8 cellular contexts compared by ENCODE assay signal in the genomic region with DNA sequence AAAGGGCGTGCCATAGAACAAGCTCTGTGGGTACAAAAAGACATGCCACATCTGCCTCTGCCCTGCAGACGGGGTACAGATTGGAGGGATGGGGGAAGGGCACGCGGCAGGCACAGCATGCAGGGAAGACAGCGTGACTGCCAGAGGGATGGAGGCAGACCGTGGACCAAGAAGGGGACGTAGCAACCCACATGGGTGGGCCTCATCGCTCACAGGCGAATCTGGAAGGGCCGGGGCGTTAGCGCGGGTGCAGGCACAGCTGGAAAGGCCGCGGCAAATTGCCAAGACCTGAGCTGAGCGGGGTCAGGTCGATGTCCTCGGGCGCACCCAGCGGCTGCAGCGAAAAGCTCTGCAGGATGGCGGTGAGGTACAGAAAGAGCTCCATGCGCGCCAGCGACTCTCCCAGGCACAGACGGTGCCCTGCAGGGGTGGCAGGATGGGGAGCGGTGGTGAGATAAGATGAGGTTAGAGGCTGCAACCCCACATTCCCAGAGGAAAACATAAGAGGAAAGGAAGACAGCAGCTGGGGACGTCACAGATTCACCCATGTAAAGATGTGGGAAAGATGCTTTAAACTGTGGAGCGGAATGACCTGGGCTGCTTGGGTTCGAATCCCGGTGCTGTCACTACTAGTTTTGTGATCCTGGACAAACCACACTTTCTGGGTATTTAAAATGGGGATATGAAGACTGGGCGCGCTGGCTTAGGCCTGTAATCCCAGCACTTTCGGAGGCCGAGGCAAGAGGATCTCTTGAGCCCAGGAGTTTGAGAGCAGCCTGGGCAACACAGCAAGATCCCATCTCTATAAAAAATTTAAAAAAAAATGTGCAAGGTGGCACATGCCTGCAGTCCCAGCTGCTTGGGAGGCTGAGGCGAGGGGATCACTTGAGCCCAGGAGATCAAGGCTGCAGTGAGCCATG. TPM values are rescaled to one million over a fixed set of nuclear protein-coding genes. Genes with fewer than 3 reads are reported as not detected.
DNase-seq lines count a peak whose midpoint lies in the region; ATAC-seq and TF ChIP-seq lines count a peak whose summit lies in the region.
"Not testable (repeated sequence)": the region's sequence is repeated elsewhere in the genome, so short reads cannot be mapped to it uniquely, and the experiment has no call there.

No MANE protein-coding gene starts in this region.

- peak; percentile 28; the same call in 1 of the 2 replicates for TF ChIP-seq RAD21 in Ishikawa (IDR thresholded peaks at IDR 0.05; ENCODE audit: low read depth)

- not testable (repeated sequence) for H3K4me1 ChIP-seq in RWPE2 (ENCODE audit: insufficient read depth, poor library complexity, severe bottlenecking)
- peaks cover 6 to 38% of the 10 kb centered on the region in 2 donors for H3K4me1 ChIP-seq in left lung

- ATAC-seq in RWPE2 (ENCODE audit: low read depth) (peak; percentile 71), left lung (peak; percentile 89)
- peak; percentile 96 to 97 for ATAC-seq in activated T-cell treated with anti-CD3 and anti-CD28 coated beads, Interleukin-2, amount 50 U/mL, for 4 hours

- H3K27me3 ChIP-seq in RWPE2 (ENCODE audit: insufficient read depth, poor library complexity, severe bottlenecking); dorsolateral prefrontal cortex; left lung: not testable (repeated sequence)

- H3K9me3 ChIP-seq in RWPE2 (ENCODE audit: severe bottlenecking); left lung: not testable (repeated sequence)

- intact Hi-C loops in dorsolateral prefrontal cortex (cut with DNase I), result loop anchor here (2.0 to 5.0 kb wide), 2 partner anchors 156 kb away; no protein-coding TSS in a partner anchor
- intact Hi-C loops in left lung (cut with DNase I), result loop anchor here in 1 of 2 donors (5.0 kb wide), 1 partner anchor 156 kb away; no protein-coding TSS in a partner anchor

- not testable (repeated sequence) for H3K36me3 ChIP-seq in RWPE2 (ENCODE audit: low read depth); left lung

- TF ChIP-seq EP300 in Ishikawa (IDR thresholded peaks at IDR 0.05; ENCODE audit: borderline replicate concordance), result not testable (repeated sequence)

- H3K36me3 Mint-ChIP-seq in activated T-cell treated with anti-CD3 and anti-CD28 coated beads, Interleukin-2, amount 50 U/mL, for 4 hours (ENCODE audit: insufficient read depth); type B pancreatic cell: not testable (repeated sequence)

- H3K27me3 Mint-ChIP-seq in activated T-cell treated with anti-CD3 and anti-CD28 coated beads, Interleukin-2, amount 50 U/mL, for 4 hours (ENCODE audit: low read depth), result not testable (repeated sequence)
- peaks cover 15% of the 10 kb centered on the region for H3K27me3 Mint-ChIP-seq in type B pancreatic cell

- H3K27ac ChIP-seq in RWPE2 (ENCODE audit: poor library complexity, severe bottlenecking), result not testable (repeated sequence)
- peak overlapping the region in 57 of 59 donors; percentile 48 to 94 (median 81) for H3K27ac ChIP-seq in dorsolateral prefrontal cortex
- peak overlapping the region in 1 of 2 donors; percentile 48 for H3K27ac ChIP-seq in left lung

- TF ChIP-seq CTCF in GM10266 (IDR thresholded peaks at IDR 0.05; ENCODE audit: control insufficient read depth, insufficient read depth, low read depth, missing control alignments), result peak; percentile 28
- peak; percentile 31 for TF ChIP-seq CTCF in RWPE2 (IDR thresholded peaks at IDR 0.05; ENCODE audit: poor library complexity, severe bottlenecking)
- peak in 53 of 56 donors; percentile 9 to 68 (median 48) for TF ChIP-seq CTCF in dorsolateral prefrontal cortex (IDR thresholded peaks at IDR 0.05 in 54 of 56, conservative IDR thresholded peaks at IDR 0.05 in 2 of 56; ENCODE audit: low read depth in 1 of 56, partially characterized antibody in 56 of 56)
- peak in 1 of 2 donors; percentile 17 for TF ChIP-seq CTCF in left lung (IDR thresholded peaks at IDR 0.05)
- peak; percentile 58 for TF ChIP-seq CTCF in type B pancreatic cell (conservative IDR thresholded peaks at IDR 0.05)

- H3K9me3 Mint-ChIP-seq in activated T-cell treated with anti-CD3 and anti-CD28 coated beads, Interleukin-2, amount 50 U/mL, for 4 hours; type B pancreatic cell: not testable (repeated sequence)

- DNase-seq in GM10266 (ENCODE audit: extremely low spot score); RWPE2 (ENCODE audit: low spot score); skeletal muscle cell (ENCODE audit: low read depth); type B pancreatic cell (ENCODE audit: extremely low spot score, unreplicated experiment): not testable (repeated sequence)
- peak; percentile 78 for DNase-seq in activated T-cell treated with anti-CD3 and anti-CD28 coated beads, Interleukin-2, amount 50 U/mL, for 4 hours
- DNase-seq in dorsolateral prefrontal cortex (peak in 8 of 10 donors; percentile 56 to 81 (median 64)), left lung (peak; percentile 84 to 89)

- H3K4me1 Mint-ChIP-seq in activated T-cell treated with anti-CD3 and anti-CD28 coated beads, Interleukin-2, amount 50 U/mL, for 4 hours (ENCODE audit: low read depth), result peaks cover 35% of the 10 kb centered on the region
- H3K4me1 Mint-ChIP-seq in type B pancreatic cell (ENCODE audit: unreplicated experiment), result peaks cover 35% of the 10 kb centered on the region

- peak overlapping the region; percentile 70 for H3K4me3 Mint-ChIP-seq in activated T-cell treated with anti-CD3 and anti-CD28 coated beads, Interleukin-2, amount 50 U/mL, for 4 hours
- peak overlapping the region; percentile 63 for H3K4me3 Mint-ChIP-seq in type B pancreatic cell

- H3K4me3 ChIP-seq in RWPE2 (ENCODE audit: severe bottlenecking), result not testable (repeated sequence)
- H3K4me3 ChIP-seq in dorsolateral prefrontal cortex, result peak overlapping the region; percentile 21 to 70 (median 48)
- peak overlapping the region in 1 of 2 donors; percentile 20 for H3K4me3 ChIP-seq in left lung
- H3K4me3 ChIP-seq in skeletal muscle cell (ENCODE audit: low read depth, low read length), result peak overlapping the region; percentile 20

- H3K27ac Mint-ChIP-seq in type B pancreatic cell, result peak overlapping the region; percentile 29

TF ChIP-seq in Ishikawa, 13 proteins besides CTCF, POLR2A, EP300 and RAD21:
- peak; percentile 55; the same call in 1 of the 2 replicates for TF ChIP-seq NFIC (IDR thresholded peaks at IDR 0.05)

RNA-seq across cellular contexts. Expression of gene EGLN2, which starts 19.7 kb away (rescaled TPM):
- 10 to 100 TPM; 86.3 to 95.4 (median 89.4) TPM for total RNA-seq in activated T-cell treated with anti-CD3 and anti-CD28 coated beads, Interleukin-2, amount 50 U/mL, for 4 hours
- 100 to 1,000 TPM in 69 of 120 experiments, 10 to 100 TPM in 51; 73.7 to 138 (median 102) TPM for total RNA-seq in dorsolateral prefrontal cortex
- 100 to 1,000 TPM; 139 to 150 TPM for total RNA-seq in left lung
- 83.4 and 83.8 TPM in 2 replicates for total RNA-seq in type B pancreatic cell (ENCODE audit: low replicate concordance)

RNA-seq across cellular contexts. Expression of gene CYP2A6, which starts 31.5 kb away (rescaled TPM):
- under 1 TPM; 0.38 to 0.50 (median 0.38) TPM for total RNA-seq in activated T-cell treated with anti-CD3 and anti-CD28 coated beads, Interleukin-2, amount 50 U/mL, for 4 hours
- total RNA-seq in dorsolateral prefrontal cortex, result 1 to 10 TPM in 5 of 120 experiments, under 1 TPM in 20, not detected in 95; 0.18 to 1.7 (median 0.63) TPM
- total RNA-seq in left lung, result under 1 TPM in 1 of 2 donors, not detected in 1; 0.31 TPM
- total RNA-seq in type B pancreatic cell (ENCODE audit: low replicate concordance), result not detected in 2 replicates

RNA-seq across cellular contexts. Expression of gene RAB4B, which starts 40.7 kb away (rescaled TPM):
- 10 to 100 TPM; 26.6 to 34.9 (median 30.0) TPM for total RNA-seq in activated T-cell treated with anti-CD3 and anti-CD28 coated beads, Interleukin-2, amount 50 U/mL, for 4 hours
- total RNA-seq in dorsolateral prefrontal cortex (100 to 1,000 TPM in 6 of 120 experiments, 10 to 100 TPM in 114; 42.2 to 113 (median 77.4) TPM), left lung (10 to 100 TPM; 42.6 to 50.4 TPM), type B pancreatic cell (ENCODE audit: low replicate concordance) (10.4 and 12.4 TPM in 2 replicates)

RNA-seq across cellular contexts. Expression of gene MIA, which starts 43.4 kb away (rescaled TPM):
- total RNA-seq in activated T-cell treated with anti-CD3 and anti-CD28 coated beads, Interleukin-2, amount 50 U/mL, for 4 hours, result under 1 TPM in 1 of 3 donors, not detected in 2; 0.87 TPM
- total RNA-seq in dorsolateral prefrontal cortex, result 10 to 100 TPM in 4 of 120 experiments, 1 to 10 TPM in 53, not detected in 63; 1.4 to 14.0 (median 2.9) TPM
- total RNA-seq in left lung, result under 1 TPM in 1 of 2 donors, not detected in 1; 0.89 TPM
- 1.7 and 3.2 TPM in 2 replicates for total RNA-seq in type B pancreatic cell (ENCODE audit: low replicate concordance)
